8 cellular contexts compared by ENCODE assay signal in genomic region chr6:44655368-44656342, GRCh38.
DNase-seq lines count a peak whose midpoint lies in the region; ATAC-seq and TF ChIP-seq lines count a peak whose summit lies in the region.

No MANE protein-coding gene starts in this region.

- H3K9me2 ChIP-seq in MM.1S (replicated peaks; ENCODE audit: insufficient read depth, low read length): no peaks in the 10 kb centered on the region

- H3K27ac Mint-ChIP-seq in activated naive CD8-positive, alpha-beta T cell treated with anti-CD3 and anti-CD28 coated beads, Interleukin-2, amount 10 ng/mL, durations not matched to agents 7 days and 5 days: peak overlapping the region; percentile 80

- peaks cover 5% of the 10 kb centered on the region for H3K27me3 Mint-ChIP-seq in activated naive CD8-positive, alpha-beta T cell treated with anti-CD3 and anti-CD28 coated beads, Interleukin-2, amount 10 ng/mL, durations not matched to agents 7 days and 5 days

- ATAC-seq in GM18907 (IDR thresholded peaks at IDR 0.05; ENCODE audit: unreplicated experiment) (peak; percentile 66), left cardiac atrium (peak; percentile 76 to 82), aorta (ENCODE audit: low FRiP score) (peak; percentile 75)
- ATAC-seq in activated naive CD8-positive, alpha-beta T cell treated with anti-CD3 and anti-CD28 coated beads, Interleukin-2, amount 10 ng/mL, durations not matched to agents 7 days and 5 days (ENCODE audit: low read depth): peak; percentile 84

- H3K36me3 ChIP-seq in MM.1S (replicated peaks; ENCODE audit: insufficient read depth, low read length) (no peaks in the 10 kb centered on the region), aorta (ENCODE audit: control insufficient read depth in 1 of 2, insufficient read depth in 2 of 2, low read length in 1 of 2) (no peaks in the 10 kb centered on the region)

- POLR2A ChIA-PET in activated naive CD8-positive, alpha-beta T cell treated with anti-CD3 and anti-CD28 coated beads, Interleukin-2, amount 10 ng/mL, durations not matched to agents 7 days and 5 days (lab: Charles Lee): interaction anchor here (1.0 kb wide), 1 partner anchor 721 kb away, joined by 3 read pairs; no protein-coding TSS in a partner anchor

- H3K27me3 ChIP-seq in MM.1S (replicated peaks; ENCODE audit: insufficient read depth, low read length) (no peaks in the 10 kb centered on the region), aorta (ENCODE audit: control insufficient read depth in 1 of 2, insufficient read depth in 2 of 2, low read length in 1 of 2) (no peaks in the 10 kb centered on the region)

- H2AFZ ChIP-seq in MM.1S (ENCODE audit: low read length): peak overlapping the region; percentile 86

- intact Hi-C loops in left cardiac atrium (cut with DNase I) (loop anchor here (2.0 to 10.0 kb wide), 4 partner anchors 759 to 1269 kb away; no protein-coding TSS in a partner anchor), aorta (cut with DNase I) (loop anchor here (2.0 to 10.0 kb wide), 3 partner anchors 181 to 1059 kb away; no protein-coding TSS in a partner anchor)

- DNase-seq in A172 (ENCODE audit: low spot score): peak; percentile 18
- peak; percentile 50 for DNase-seq in MM.1S
- peak; percentile 27 to 67 (median 57) for DNase-seq in T-helper 1 cell
- peak; percentile 85 for DNase-seq in activated naive CD8-positive, alpha-beta T cell treated with anti-CD3 and anti-CD28 coated beads, Interleukin-2, amount 10 ng/mL, durations not matched to agents 7 days and 5 days
- DNase-seq in left cardiac atrium: peak; percentile 77
- DNase-seq in putamen (ENCODE audit: low spot score): peak; percentile 19
- DNase-seq in aorta: peak; percentile 83 to 90

- H3K36me3 Mint-ChIP-seq in activated naive CD8-positive, alpha-beta T cell treated with anti-CD3 and anti-CD28 coated beads, Interleukin-2, amount 10 ng/mL, durations not matched to agents 7 days and 5 days: no peaks in the 10 kb centered on the region

- H4K20me1 ChIP-seq in MM.1S (ENCODE audit: insufficient read depth, low read length): no peaks in the 10 kb centered on the region

- peak overlapping the region; percentile 79 for H3K4me2 ChIP-seq in MM.1S (ENCODE audit: low read depth, low read length)

- peak; percentile 95 for TF ChIP-seq CTCF in MM.1S (IDR thresholded peaks at IDR 0.05; ENCODE audit: low read length)

- peaks cover 4% of the 10 kb centered on the region for H3K4me1 Mint-ChIP-seq in activated naive CD8-positive, alpha-beta T cell treated with anti-CD3 and anti-CD28 coated beads, Interleukin-2, amount 10 ng/mL, durations not matched to agents 7 days and 5 days

- no peaks in the 10 kb centered on the region for H3F3A ChIP-seq in MM.1S (ENCODE audit: insufficient read depth, low read length)

- H3K4me3 ChIP-seq in MM.1S (ENCODE audit: low read length) (peak overlapping the region; percentile 51), aorta (ENCODE audit: low read length in 2 of 2) (no peak overlapping the region)

- 0 out of 2 replicates have a peak, but pooled peaks cover 6% of the 10 kb centered on the region for H3K4me1 ChIP-seq in MM.1S (ENCODE audit: low read length)
- H3K4me1 ChIP-seq in aorta (ENCODE audit: control insufficient read depth in 1 of 2, insufficient read depth in 2 of 2, low read length in 2 of 2): no peaks in the 10 kb centered on the region

- H3K27ac ChIP-seq in MM.1S (ENCODE audit: low read length): peak overlapping the region; percentile 27; the same call in 1 of the 2 replicates
- H3K27ac ChIP-seq in aorta (ENCODE audit: low read depth in 1 of 2, low read length in 2 of 2): no peak overlapping the region

- 32 to 34% methylated on average over 26 of the region's 26 CpGs for WGBS in aorta, 2 donors

- H3K9me3 ChIP-seq in MM.1S (replicated peaks; ENCODE audit: insufficient read depth, low read length) (no peaks in the 10 kb centered on the region), aorta (ENCODE audit: control insufficient read depth, low read length) (no peaks in the 10 kb centered on the region)

- peak overlapping the region; percentile 47 for H3K9ac ChIP-seq in MM.1S (ENCODE audit: low read length)

- peak overlapping the region; percentile 43 for H3K4me3 Mint-ChIP-seq in activated naive CD8-positive, alpha-beta T cell treated with anti-CD3 and anti-CD28 coated beads, Interleukin-2, amount 10 ng/mL, durations not matched to agents 7 days and 5 days

- H3K79me2 ChIP-seq in MM.1S (ENCODE audit: low read length): no peaks in the 10 kb centered on the region

- peaks cover 3% of the 10 kb centered on the region for H3K9me3 Mint-ChIP-seq in activated naive CD8-positive, alpha-beta T cell treated with anti-CD3 and anti-CD28 coated beads, Interleukin-2, amount 10 ng/mL, durations not matched to agents 7 days and 5 days

Comparison
In these comparisons a context has a peak if more than half of its experiments do, and no peak if none do; other contexts are left out.
1. DNase-seq: peak in every context shown above with its lines; median percentile 86 in aorta; 85 in activated naive CD8-positive, alpha-beta T cell treated with anti-CD3 and anti-CD28 coated beads, Interleukin-2, amount 10 ng/mL, durations not matched to agents 7 days and 5 days; 77 in left cardiac atrium; 57 in T-helper 1 cell; 50 in MM.1S; 19 in putamen; 18 in A172.